ENCODE assay signal across 21 cellular contexts in genomic region chr15:31606261-31606669, GRCh38.
DNase-seq lines count a peak whose midpoint lies in the region; ATAC-seq and TF ChIP-seq lines count a peak whose summit lies in the region.
"Had no signal": no experiment of that assay in that cellular context is flagged by ENCODE, and none has a peak within 500 bp of the region (broad histone marks: within the 10 kb centered on the region; RNA-seq: fewer than 3 reads in every experiment).

No MANE protein-coding gene starts in this region.

- peak; percentile 92 for ATAC-seq in PC-3
- no peak for ATAC-seq in activated naive CD4-positive, alpha-beta T cell treated with anti-CD3 and anti-CD28 coated beads, Interleukin-2, amount 50 U/mL, for 72 hours

- H3K9ac ChIP-seq in PC-3 (ENCODE audit: low read length) (no peak overlapping the region), mesenchymal stem cell (ENCODE audit: low read length) (no peak overlapping the region)
- H3K9ac ChIP-seq: BLaER1 had no signal

- no peak overlapping the region for H3K18ac ChIP-seq in mesenchymal stem cell (ENCODE audit: low read depth in 1 of 2, low read length in 2 of 2)

- H3K9me2 ChIP-seq in PC-3 (replicated peaks; ENCODE audit: low read length) = no peaks in the 10 kb centered on the region

- no peak overlapping the region for H3K27ac Mint-ChIP-seq in chondrocyte (ENCODE audit: unreplicated experiment)
- H3K27ac Mint-ChIP-seq in activated naive CD4-positive, alpha-beta T cell treated with anti-CD3 and anti-CD28 coated beads, Interleukin-2, amount 50 U/mL, for 72 hours = no peak overlapping the region
- H3K27ac Mint-ChIP-seq: activated naive CD4-positive, alpha-beta T cell treated with anti-CD3 and anti-CD28 coated beads, Interleukin-2, amount 50 U/mL, for 24 hours; T-helper 2 cell treated with Interferon-gamma antibody and Interleukin-4, amounts not matched to agents 5 μg/mL and 100 μg/mL, for 36 hours had no signal

- no peak overlapping the region for H3K4ac ChIP-seq in mesenchymal stem cell (ENCODE audit: low read depth in 1 of 2, low read length in 2 of 2)

- H3K4me3 ChIP-seq in AG09309 (ENCODE audit: control insufficient read depth, low read depth, low read length) (no peak overlapping the region), PC-3 (ENCODE audit: low read length) (no peak overlapping the region), epithelial cell of esophagus (ENCODE audit: low read length) (no peak overlapping the region), mesenchymal stem cell (ENCODE audit: insufficient read depth in 1 of 2, low read depth in 1 of 2, low read length in 2 of 2) (no peak overlapping the region)
- H3K4me3 ChIP-seq: BLaER1, K562, transverse colon had no signal

- H3K27ac ChIP-seq in PC-3 (ENCODE audit: low read length) (peak overlapping the region; percentile 21; the same call in 1 of the 2 replicates), mesenchymal stem cell (ENCODE audit: low read length, poor library complexity, severe bottlenecking) (no peak overlapping the region)
- H3K27ac ChIP-seq: BLaER1, transverse colon had no signal

- no peak overlapping the region for H2BK5ac ChIP-seq in mesenchymal stem cell (ENCODE audit: low read depth, low read length, poor library complexity, severe bottlenecking)

- H3K36me3 ChIP-seq in PC-3 (ENCODE audit: low read depth, low read length) (no peaks in the 10 kb centered on the region), mesenchymal stem cell (ENCODE audit: control insufficient read depth in 1 of 2, insufficient read depth in 2 of 2, low read depth in 1 of 2, low read length in 2 of 2) (no peaks in the 10 kb centered on the region)
- H3K36me3 ChIP-seq: BLaER1, transverse colon had no signal

- H3K36me3 Mint-ChIP-seq in chondrocyte (ENCODE audit: low read depth) = no peaks in the 10 kb centered on the region
- H3K36me3 Mint-ChIP-seq in activated naive CD4-positive, alpha-beta T cell treated with anti-CD3 and anti-CD28 coated beads, Interleukin-2, amount 50 U/mL, for 72 hours = no peaks in the 10 kb centered on the region
- H3K36me3 Mint-ChIP-seq: activated naive CD4-positive, alpha-beta T cell treated with anti-CD3 and anti-CD28 coated beads, Interleukin-2, amount 50 U/mL, for 24 hours had no signal

- H3K4me2 ChIP-seq in PC-3 (ENCODE audit: low read length) (peak overlapping the region; percentile 26), mesenchymal stem cell (ENCODE audit: low read length, poor library complexity, severe bottlenecking) (no peak overlapping the region)
- H3K4me2 ChIP-seq: BLaER1 had no signal

- H3K23ac ChIP-seq in mesenchymal stem cell (ENCODE audit: low read length in 2 of 2) = no peak overlapping the region

- WGBS in mesenchymal stem cell = 52% methylated on average over 5 of the region's 5 CpGs

- H3K4me1 ChIP-seq in PC-3 (ENCODE audit: insufficient read depth, low read length) (peaks cover 20% of the 10 kb centered on the region), mesenchymal stem cell (ENCODE audit: control insufficient read depth, insufficient read depth, low read depth, low read length) (peaks cover 2% of the 10 kb centered on the region)
- H3K4me1 ChIP-seq: BLaER1, transverse colon had no signal

- DNase-seq in AG09309 (ENCODE audit: low read depth) = peak; percentile 8
- DNase-seq in PC-3 = peak; percentile 85
- peak; percentile 73 for DNase-seq in epithelial cell of esophagus (ENCODE audit: low read depth)
- peak; percentile 29 for DNase-seq in mesenchymal stem cell
- DNase-seq in chondrocyte (ENCODE audit: low spot score) = no peak
- no peak for DNase-seq in activated naive CD4-positive, alpha-beta T cell treated with anti-CD3 and anti-CD28 coated beads, Interleukin-2, amount 50 U/mL, for 72 hours (ENCODE audit: low spot score in 2 of 2)
- DNase-seq in SHP77 treated with DMSO at 0.1 percent for 48 hours (lab: John Stamatoyannopoulos, UW) = no peak
- no peak for DNase-seq in SIG-M5 treated with dmso at 0.1 percent for 504 hours (lab: John Stamatoyannopoulos, UW; ENCODE audit: unreplicated experiment)
- DNase-seq: activated CD4-positive, alpha-beta T cell treated with anti-CD3 and anti-CD28 coated beads for 4 hours; activated T-cell treated with anti-CD3 and anti-CD28 coated beads for 4 hours; DMS153; NCI-H1105 treated with DMSO at 0.1 percent for 48 hours; NCI-H2171 treated with DMSO at 0.1 percent for 48 hours; RPMI8226; stimulated activated CD8-positive, alpha-beta memory T cell treated with anti-CD3 and anti-CD28 coated beads, Interleukin-4, amount 100 ng/mL, for 48 hours; transverse colon had no signal

- peaks cover 14% of the 10 kb centered on the region for H3K9me3 Mint-ChIP-seq in chondrocyte (ENCODE audit: low read depth)
- no peaks in the 10 kb centered on the region for H3K9me3 Mint-ChIP-seq in activated naive CD4-positive, alpha-beta T cell treated with anti-CD3 and anti-CD28 coated beads, Interleukin-2, amount 50 U/mL, for 72 hours
- H3K9me3 Mint-ChIP-seq: activated naive CD4-positive, alpha-beta T cell treated with anti-CD3 and anti-CD28 coated beads, Interleukin-2, amount 50 U/mL, for 24 hours; T-helper 2 cell treated with Interferon-gamma antibody and Interleukin-4, amounts not matched to agents 5 μg/mL and 100 μg/mL, for 36 hours had no signal

- no peak overlapping the region for H3K14ac ChIP-seq in mesenchymal stem cell (ENCODE audit: low read length in 2 of 2)

- H4K8ac ChIP-seq in mesenchymal stem cell (ENCODE audit: low read length) = no peak overlapping the region

- intact Hi-C loops in PC-3 (cut with micrococcal nuclease) = no loop called here

- no peak overlapping the region for H3K4me3 Mint-ChIP-seq in chondrocyte (ENCODE audit: unreplicated experiment)
- H3K4me3 Mint-ChIP-seq: activated naive CD4-positive, alpha-beta T cell treated with anti-CD3 and anti-CD28 coated beads, Interleukin-2, amount 50 U/mL, for 24 hours; neural crest cell; T-helper 2 cell treated with Interferon-gamma antibody and Interleukin-4, amounts not matched to agents 5 μg/mL and 100 μg/mL, for 36 hours had no signal

- H3K27me3 ChIP-seq in PC-3 (ENCODE audit: low read length) (no peaks in the 10 kb centered on the region), mesenchymal stem cell (ENCODE audit: control insufficient read depth in 1 of 2, insufficient read depth in 1 of 2, low read length in 2 of 2) (no peaks in the 10 kb centered on the region)
- H3K27me3 ChIP-seq: BLaER1, transverse colon had no signal

- no peaks in the 10 kb centered on the region for H3K9me3 ChIP-seq in PC-3 (ENCODE audit: low read length)
- H3K9me3 ChIP-seq in mesenchymal stem cell (ENCODE audit: control insufficient read depth, low read length) = no peaks in the 10 kb centered on the region
- H3K9me3 ChIP-seq: transverse colon had no signal

- no peak overlapping the region for H2BK15ac ChIP-seq in mesenchymal stem cell (ENCODE audit: low read depth, poor library complexity, severe bottlenecking)

- no peak overlapping the region for H2BK120ac ChIP-seq in mesenchymal stem cell (ENCODE audit: low read depth, low read length)

- POLR2A ChIA-PET in PC-3 (lab: Charles Lee; ENCODE audit: unreplicated experiment) = no interaction called here

- no TSS peak for BruUV-seq in PC-3 (replicated peaks; lab: Mats Ljungman, UMichigan)

- CTCF ChIA-PET in PC-3 (lab: Charles Lee) = no interaction called here

- H3K79me1 ChIP-seq in mesenchymal stem cell (replicated peaks; ENCODE audit: low read length, poor library complexity, severe bottlenecking) = no peaks in the 10 kb centered on the region

- H2AK5ac ChIP-seq in mesenchymal stem cell (ENCODE audit: low read length, severe bottlenecking) = no peak overlapping the region

- H4K91ac ChIP-seq in mesenchymal stem cell (ENCODE audit: low read length) = no peak overlapping the region

- H2BK12ac ChIP-seq in mesenchymal stem cell (ENCODE audit: low read length in 2 of 2) = no peak overlapping the region

- H4K20me1 ChIP-seq in PC-3 (ENCODE audit: low read length) = no peaks in the 10 kb centered on the region
- H4K20me1 ChIP-seq: BLaER1 had no signal

- H3K4me1 Mint-ChIP-seq in chondrocyte (ENCODE audit: low read depth) = no peaks in the 10 kb centered on the region
- H3K4me1 Mint-ChIP-seq: activated naive CD4-positive, alpha-beta T cell treated with anti-CD3 and anti-CD28 coated beads, Interleukin-2, amount 50 U/mL, for 24 hours had no signal

- no peaks in the 10 kb centered on the region for H3F3A ChIP-seq in PC-3 (ENCODE audit: low read length, unreplicated experiment)

- TF ChIP-seq CTCF in AG09309 (IDR thresholded peaks at IDR 0.05; ENCODE audit: control insufficient read depth, insufficient read depth, low read depth, low read length, missing control alignments) = no peak
- TF ChIP-seq CTCF in PC-3 (conservative IDR thresholded peaks at IDR 0.05; ENCODE audit: low read depth, low read length) = no peak
- TF ChIP-seq CTCF in epithelial cell of esophagus (IDR thresholded peaks at IDR 0.05; ENCODE audit: insufficient read depth, low read depth, low read length, missing control alignments) = no peak
- TF ChIP-seq CTCF in chondrocyte (IDR thresholded peaks at IDR 0.05) = no peak

- no peaks in the 10 kb centered on the region for H3K79me2 ChIP-seq in PC-3 (ENCODE audit: low read length)

- H3K27me3 Mint-ChIP-seq in chondrocyte (ENCODE audit: low read depth) = peaks cover 4% of the 10 kb centered on the region

- H2AFZ ChIP-seq in PC-3 (ENCODE audit: low read length) (no peak overlapping the region), mesenchymal stem cell (ENCODE audit: low read depth, low read length) (no peak overlapping the region)

Comparison
In these comparisons a context has a peak if more than half of its experiments do, and no peak if none do; other contexts are left out.
1. DNase-seq: peak in AG09309 (single experiment), PC-3 (single experiment), epithelial cell of esophagus (single experiment) and mesenchymal stem cell (single experiment); none in chondrocyte (single experiment), activated naive CD4-positive, alpha-beta T cell treated with anti-CD3 and anti-CD28 coated beads, Interleukin-2, amount 50 U/mL, for 72 hours (0 of 2), SHP77 treated with DMSO at 0.1 percent for 48 hours (single experiment) and SIG-M5 treated with dmso at 0.1 percent for 504 hours (single experiment).